ENCODE assay signal across 9 cellular contexts in genomic region chr13:33611016-33611805, GRCh38.
DNase-seq lines count a peak whose midpoint lies in the region; ATAC-seq and TF ChIP-seq lines count a peak whose summit lies in the region.
"Had no signal": no experiment of that assay in that cellular context is flagged by ENCODE, and none has a peak within 500 bp of the region (broad histone marks: within the 10 kb centered on the region; RNA-seq: fewer than 3 reads in every experiment).

No MANE protein-coding gene starts in this region.

- no peak for DNase-seq in stimulated activated naive CD8-positive, alpha-beta T cell treated with anti-CD3 and anti-CD28 coated beads, Interleukin-15, Interleukin-2, amounts not matched to agents 100 U/mL and 50 U/mL, for 24 hours
- DNase-seq in effector memory CD8-positive, alpha-beta T cell = no peak
- DNase-seq in uterus = peak; percentile 34 to 48
- DNase-seq in GM03348 (ENCODE audit: low spot score) = no peak
- no peak for DNase-seq in HEK293T (ENCODE audit: extremely low spot score)

- no peak overlapping the region for H3K9ac ChIP-seq in mucosa of rectum (ENCODE audit: low read depth in 1 of 2, low read length in 2 of 2)

- no peaks in the 10 kb centered on the region for H3K27me3 ChIP-seq in mucosa of rectum (ENCODE audit: control insufficient read depth in 2 of 2, insufficient read depth in 2 of 2, low read length in 2 of 2)
- no peaks in the 10 kb centered on the region for H3K27me3 ChIP-seq in uterus
- H3K27me3 ChIP-seq: SJSA1 had no signal

- peaks cover 35% of the 10 kb centered on the region for H3K4me1 Mint-ChIP-seq in stimulated activated naive CD8-positive, alpha-beta T cell treated with anti-CD3 and anti-CD28 coated beads, Interleukin-15, Interleukin-2, amounts not matched to agents 100 ng/mL and 50 ng/mL, for 24 hours (ENCODE audit: low read depth)
- peaks cover 11 to 16% of the 10 kb centered on the region in 2 donors for H3K4me1 Mint-ChIP-seq in effector memory CD8-positive, alpha-beta T cell (ENCODE audit: low read depth in 2 of 2)

- peak overlapping the region; percentile 39 to 69 for H3K27ac ChIP-seq in mucosa of rectum (ENCODE audit: low read depth in 2 of 2, low read length in 2 of 2)
- peak overlapping the region; percentile 45 to 61 for H3K27ac ChIP-seq in uterus
- H3K27ac ChIP-seq: SJSA1 had no signal

- CTCF ChIA-PET in HEK293T (lab: Yijun Ruan, JAX) = no interaction called here

- H3K27me3 Mint-ChIP-seq in stimulated activated naive CD8-positive, alpha-beta T cell treated with anti-CD3 and anti-CD28 coated beads, Interleukin-15, Interleukin-2, amounts not matched to agents 100 ng/mL and 50 ng/mL, for 24 hours = peaks cover 4% of the 10 kb centered on the region
- peaks cover 0 to 15% of the 10 kb centered on the region in 2 donors for H3K27me3 Mint-ChIP-seq in effector memory CD8-positive, alpha-beta T cell

- peak overlapping the region in 1 of 2 donors; percentile 10 for H3K4me3 ChIP-seq in mucosa of rectum (ENCODE audit: low read length in 2 of 2)
- H3K4me3 ChIP-seq in uterus = no peak overlapping the region
- H3K4me3 ChIP-seq: SJSA1 had no signal

- POLR2A ChIA-PET in HEK293T (lab: Yijun Ruan, JAX) = no interaction called here

- no peaks in the 10 kb centered on the region for H3K9me3 Mint-ChIP-seq in stimulated activated naive CD8-positive, alpha-beta T cell treated with anti-CD3 and anti-CD28 coated beads, Interleukin-15, Interleukin-2, amounts not matched to agents 100 ng/mL and 50 ng/mL, for 24 hours
- H3K9me3 Mint-ChIP-seq in effector memory CD8-positive, alpha-beta T cell = no peaks in the 10 kb centered on the region

- intact Hi-C loops in uterus (cut with DNase I; ENCODE audit: low total_unique reads) = no loop called here

- H3K4me1 ChIP-seq in mucosa of rectum (ENCODE audit: control insufficient read depth in 2 of 2, insufficient read depth in 2 of 2, low read length in 2 of 2) (no peaks in the 10 kb centered on the region), uterus (no peaks in the 10 kb centered on the region)

- no peak for TF ChIP-seq CTCF in uterus (IDR thresholded peaks at IDR 0.05)

- H3K4me3 Mint-ChIP-seq in stimulated activated naive CD8-positive, alpha-beta T cell treated with anti-CD3 and anti-CD28 coated beads, Interleukin-15, Interleukin-2, amounts not matched to agents 100 ng/mL and 50 ng/mL, for 24 hours = peak overlapping the region; percentile 69
- peak overlapping the region; percentile 78 to 81 for H3K4me3 Mint-ChIP-seq in effector memory CD8-positive, alpha-beta T cell

- ATAC-seq in stimulated activated naive CD8-positive, alpha-beta T cell treated with anti-CD3 and anti-CD28 coated beads, Interleukin-15, Interleukin-2, amounts not matched to agents 100 U/mL and 50 U/mL, for 24 hours = no peak
- ATAC-seq in effector memory CD8-positive, alpha-beta T cell (replicated peaks) = peak; percentile 7
- ATAC-seq in HG03442 (IDR thresholded peaks at IDR 0.05; ENCODE audit: unreplicated experiment) = no peak

- peak overlapping the region; percentile 83 for H3K27ac Mint-ChIP-seq in stimulated activated naive CD8-positive, alpha-beta T cell treated with anti-CD3 and anti-CD28 coated beads, Interleukin-15, Interleukin-2, amounts not matched to agents 100 ng/mL and 50 ng/mL, for 24 hours
- peak overlapping the region; percentile 84 to 93 for H3K27ac Mint-ChIP-seq in effector memory CD8-positive, alpha-beta T cell

- H3K36me3 Mint-ChIP-seq in stimulated activated naive CD8-positive, alpha-beta T cell treated with anti-CD3 and anti-CD28 coated beads, Interleukin-15, Interleukin-2, amounts not matched to agents 100 ng/mL and 50 ng/mL, for 24 hours (ENCODE audit: low read depth) = no peaks in the 10 kb centered on the region
- H3K36me3 Mint-ChIP-seq in effector memory CD8-positive, alpha-beta T cell (ENCODE audit: insufficient read depth) = no peaks in the 10 kb centered on the region

- H3K9me3 ChIP-seq in mucosa of rectum (ENCODE audit: control insufficient read depth in 2 of 2, low read length in 2 of 2) = no peaks in the 10 kb centered on the region
- H3K9me3 ChIP-seq in uterus = no peaks in the 10 kb centered on the region
- H3K9me3 ChIP-seq: SJSA1 had no signal

- TF ChIP-seq POLR2A in uterus (IDR thresholded peaks at IDR 0.05) = no peak

- H3K36me3 ChIP-seq in mucosa of rectum (ENCODE audit: control insufficient read depth in 2 of 2, insufficient read depth in 2 of 2, low read length in 2 of 2) (no peaks in the 10 kb centered on the region), uterus (no peaks in the 10 kb centered on the region)
- H3K36me3 ChIP-seq: SJSA1 had no signal

TF ChIP-seq in HEK293T, 16 proteins besides CTCF, POLR2A, EP300 and RAD21:
- no peak for TF ChIP-seq ZNF384 (IDR thresholded peaks at IDR 0.05)
- TF ChIP-seq SUZ12 (IDR thresholded peaks at IDR 0.05) = no peak
- TF ChIP-seq ARNT (IDR thresholded peaks at IDR 0.05) = no peak
- no peak for TF ChIP-seq SP1 (IDR thresholded peaks at IDR 0.05)

Comparison
In these comparisons a context has a peak if more than half of its experiments do, and no peak if none do; other contexts are left out.
1. DNase-seq: peak in uterus (2 of 2); none in stimulated activated naive CD8-positive, alpha-beta T cell treated with anti-CD3 and anti-CD28 coated beads, Interleukin-15, Interleukin-2, amounts not matched to agents 100 U/mL and 50 U/mL, for 24 hours (single experiment), effector memory CD8-positive, alpha-beta T cell (0 of 3), GM03348 (single experiment) and HEK293T (single experiment).